ENCODE assay signal across 1 cellular context in the genomic region with DNA sequence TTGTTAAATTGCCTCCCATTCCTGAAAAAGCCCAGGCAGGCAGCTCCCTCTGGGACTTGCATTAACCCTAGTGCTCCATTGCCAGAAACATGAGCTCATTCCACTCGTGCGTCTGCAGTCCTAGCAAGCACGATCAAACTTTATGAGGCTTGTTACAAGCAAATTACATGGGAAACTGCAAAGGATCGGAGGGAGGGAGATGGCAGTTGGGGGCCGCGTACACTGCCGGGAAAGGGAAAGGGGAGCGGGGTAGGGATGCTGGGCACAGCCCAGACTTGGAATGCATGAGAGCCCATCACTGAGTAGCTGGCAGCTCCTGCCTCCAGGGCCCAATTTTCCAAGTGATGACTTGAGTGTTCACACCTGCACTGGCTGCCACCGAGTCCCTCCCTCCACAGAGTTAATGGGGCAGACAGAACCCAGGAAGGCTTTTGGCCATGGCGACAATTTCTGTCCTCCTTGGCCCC.
TF ChIP-seq lines count a peak whose summit lies in the region.

No MANE protein-coding gene starts in this region.

TF ChIP-seq in HEK293, 187 proteins besides CTCF, POLR2A, EP300 and RAD21 (continued from another document):
- TF ChIP-seq, protein P1, sequence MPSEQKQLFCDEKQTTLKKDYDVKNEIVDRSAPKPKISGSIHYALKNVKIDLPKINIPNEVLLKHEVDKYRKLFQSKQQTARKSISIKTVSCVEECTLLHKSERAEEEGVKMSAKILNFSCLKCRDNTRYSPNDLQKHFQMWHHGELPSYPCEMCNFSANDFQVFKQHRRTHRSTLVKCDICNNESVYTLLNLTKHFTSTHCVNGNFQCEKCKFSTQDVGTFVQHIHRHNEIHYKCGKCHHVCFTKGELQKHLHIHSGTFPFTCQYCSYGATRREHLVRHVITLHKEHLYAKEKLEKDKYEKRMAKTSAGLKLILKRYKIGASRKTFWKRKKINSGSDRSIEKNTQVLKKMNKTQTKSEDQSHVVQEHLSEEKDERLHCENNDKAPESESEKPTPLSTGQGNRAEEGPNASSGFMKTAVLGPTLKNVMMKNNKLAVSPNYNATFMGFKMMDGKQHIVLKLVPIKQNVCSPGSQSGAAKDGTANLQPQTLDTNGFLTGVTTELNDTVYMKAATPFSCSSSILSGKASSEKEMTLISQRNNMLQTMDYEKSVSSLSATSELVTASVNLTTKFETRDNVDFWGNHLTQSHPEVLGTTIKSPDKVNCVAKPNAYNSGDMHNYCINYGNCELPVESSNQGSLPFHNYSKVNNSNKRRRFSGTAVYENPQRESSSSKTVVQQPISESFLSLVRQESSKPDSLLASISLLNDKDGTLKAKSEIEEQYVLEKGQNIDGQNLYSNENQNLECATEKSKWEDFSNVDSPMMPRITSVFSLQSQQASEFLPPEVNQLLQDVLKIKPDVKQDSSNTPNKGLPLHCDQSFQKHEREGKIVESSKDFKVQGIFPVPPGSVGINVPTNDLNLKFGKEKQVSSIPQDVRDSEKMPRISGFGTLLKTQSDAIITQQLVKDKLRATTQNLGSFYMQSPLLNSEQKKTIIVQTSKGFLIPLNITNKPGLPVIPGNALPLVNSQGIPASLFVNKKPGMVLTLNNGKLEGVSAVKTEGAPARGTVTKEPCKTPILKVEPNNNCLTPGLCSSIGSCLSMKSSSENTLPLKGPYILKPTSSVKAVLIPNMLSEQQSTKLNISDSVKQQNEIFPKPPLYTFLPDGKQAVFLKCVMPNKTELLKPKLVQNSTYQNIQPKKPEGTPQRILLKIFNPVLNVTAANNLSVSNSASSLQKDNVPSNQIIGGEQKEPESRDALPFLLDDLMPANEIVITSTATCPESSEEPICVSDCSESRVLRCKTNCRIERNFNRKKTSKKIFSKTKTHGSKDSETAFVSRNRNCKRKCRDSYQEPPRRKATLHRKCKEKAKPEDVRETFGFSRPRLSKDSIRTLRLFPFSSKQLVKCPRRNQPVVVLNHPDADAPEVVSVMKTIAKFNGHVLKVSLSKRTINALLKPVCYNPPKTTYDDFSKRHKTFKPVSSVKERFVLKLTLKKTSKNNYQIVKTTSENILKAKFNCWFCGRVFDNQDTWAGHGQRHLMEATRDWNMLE (tag by site-specific recombination; conservative IDR thresholded peaks at IDR 0.05; ENCODE audit: low read depth): 0 out of 2 replicates have a peak, but pooled peaks have one; percentile 23
- TF ChIP-seq, protein P2, sequence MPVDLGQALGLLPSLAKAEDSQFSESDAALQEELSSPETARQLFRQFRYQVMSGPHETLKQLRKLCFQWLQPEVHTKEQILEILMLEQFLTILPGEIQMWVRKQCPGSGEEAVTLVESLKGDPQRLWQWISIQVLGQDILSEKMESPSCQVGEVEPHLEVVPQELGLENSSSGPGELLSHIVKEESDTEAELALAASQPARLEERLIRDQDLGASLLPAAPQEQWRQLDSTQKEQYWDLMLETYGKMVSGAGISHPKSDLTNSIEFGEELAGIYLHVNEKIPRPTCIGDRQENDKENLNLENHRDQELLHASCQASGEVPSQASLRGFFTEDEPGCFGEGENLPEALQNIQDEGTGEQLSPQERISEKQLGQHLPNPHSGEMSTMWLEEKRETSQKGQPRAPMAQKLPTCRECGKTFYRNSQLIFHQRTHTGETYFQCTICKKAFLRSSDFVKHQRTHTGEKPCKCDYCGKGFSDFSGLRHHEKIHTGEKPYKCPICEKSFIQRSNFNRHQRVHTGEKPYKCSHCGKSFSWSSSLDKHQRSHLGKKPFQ (tag by site-specific recombination; IDR thresholded peaks at IDR 0.05): peak; percentile 98
- TF ChIP-seq IKZF3 (tag by site-specific recombination; IDR thresholded peaks at IDR 0.05): peak; percentile 87
- TF ChIP-seq FEZF1 (tag by site-specific recombination; IDR thresholded peaks at IDR 0.05): peak; percentile 91
- no peak for TF ChIP-seq ZNF837 (tag by site-specific recombination; IDR thresholded peaks at IDR 0.05)
- peak; percentile 97 for TF ChIP-seq ZBTB44 (tag by site-specific recombination; IDR thresholded peaks at IDR 0.05)
- TF ChIP-seq ZNF596 (tag by site-specific recombination; IDR thresholded peaks at IDR 0.05): peak; percentile 46
- TF ChIP-seq, protein P3, sequence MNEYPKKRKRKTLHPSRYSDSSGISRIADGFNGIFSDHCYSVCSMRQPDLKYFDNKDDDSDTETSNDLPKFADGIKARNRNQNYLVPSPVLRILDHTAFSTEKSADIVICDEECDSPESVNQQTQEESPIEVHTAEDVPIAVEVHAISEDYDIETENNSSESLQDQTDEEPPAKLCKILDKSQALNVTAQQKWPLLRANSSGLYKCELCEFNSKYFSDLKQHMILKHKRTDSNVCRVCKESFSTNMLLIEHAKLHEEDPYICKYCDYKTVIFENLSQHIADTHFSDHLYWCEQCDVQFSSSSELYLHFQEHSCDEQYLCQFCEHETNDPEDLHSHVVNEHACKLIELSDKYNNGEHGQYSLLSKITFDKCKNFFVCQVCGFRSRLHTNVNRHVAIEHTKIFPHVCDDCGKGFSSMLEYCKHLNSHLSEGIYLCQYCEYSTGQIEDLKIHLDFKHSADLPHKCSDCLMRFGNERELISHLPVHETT (tag by site-specific recombination; IDR thresholded peaks at IDR 0.05): peak; percentile 78
- peak; percentile 95 for TF ChIP-seq OVOL3 (tag by site-specific recombination; IDR thresholded peaks at IDR 0.05)
- peak; percentile 87 for TF ChIP-seq ZIC2 (tag by site-specific recombination; IDR thresholded peaks at IDR 0.05)
- TF ChIP-seq ZNF24 (tag by site-specific recombination; IDR thresholded peaks at IDR 0.05): peak; percentile 76; the same call in 1 of the 2 replicates
- no peak for TF ChIP-seq MYNN (tag by site-specific recombination; IDR thresholded peaks at IDR 0.05; ENCODE audit: borderline replicate concordance)
- TF ChIP-seq ZNF571 (tag by site-specific recombination; IDR thresholded peaks at IDR 0.05): no peak
- peak; percentile 92 for TF ChIP-seq ZEB2 (tag by site-specific recombination; IDR thresholded peaks at IDR 0.05)
